Comparison of ENCODE assay signal across 13 cellular contexts in genomic region chr2:199663157-199663556, GRCh38.
DNase-seq lines count a peak whose midpoint lies in the region; ATAC-seq and TF ChIP-seq lines count a peak whose summit lies in the region.
"Had no signal": no experiment of that assay in that cellular context is flagged by ENCODE, and none has a peak within 500 bp of the region (broad histone marks: within the 10 kb centered on the region; RNA-seq: fewer than 3 reads in every experiment).

No MANE protein-coding gene starts in this region.

- no peaks in the 10 kb centered on the region for H3K9me3 ChIP-seq in OCI-LY3 (ENCODE audit: insufficient read depth, low read length)

- no peaks in the 10 kb centered on the region for H3K36me3 ChIP-seq in OCI-LY3 (replicated peaks; ENCODE audit: low read depth, low read length)

- H3K4me2 ChIP-seq in OCI-LY3 (ENCODE audit: low read length) = peak overlapping the region; percentile 61

- peak; percentile 83 for ATAC-seq in GM18858 (IDR thresholded peaks at IDR 0.05; ENCODE audit: unreplicated experiment)
- ATAC-seq in GM21723 (IDR thresholded peaks at IDR 0.05; ENCODE audit: unreplicated experiment) = peak; percentile 89
- peak; percentile 69 for ATAC-seq in HG03342 (IDR thresholded peaks at IDR 0.05; ENCODE audit: unreplicated experiment)
- no peak for ATAC-seq in GM19463 (IDR thresholded peaks at IDR 0.05; ENCODE audit: unreplicated experiment)
- ATAC-seq: naive thymus-derived CD4-positive, alpha-beta T cell had no signal

- no peak for TF ChIP-seq CTCF in OCI-LY3 (IDR thresholded peaks at IDR 0.05; ENCODE audit: low read depth, low read length)

- no peak overlapping the region for H3K27ac ChIP-seq in OCI-LY3 (ENCODE audit: low read length)
- no peak overlapping the region for H3K27ac ChIP-seq in caudate nucleus (ENCODE audit: low read depth, low read length)
- H3K27ac ChIP-seq: C4-2B had no signal

- H4K20me1 ChIP-seq in OCI-LY3 (ENCODE audit: insufficient read depth, low read length) = no peaks in the 10 kb centered on the region

- H3K79me2 ChIP-seq in OCI-LY3 (ENCODE audit: low read length) = no peaks in the 10 kb centered on the region

- no peak overlapping the region for H2AFZ ChIP-seq in OCI-LY3 (ENCODE audit: low read depth, low read length)

- no peak overlapping the region for H3K9ac ChIP-seq in OCI-LY3 (ENCODE audit: low read length)

- H3K4me3 ChIP-seq in OCI-LY3 (ENCODE audit: low read length) = peak overlapping the region; percentile 28

- H3K27me3 ChIP-seq in OCI-LY3 (ENCODE audit: low read depth, low read length) = peaks cover 18% of the 10 kb centered on the region

- no peak for DNase-seq in caudate nucleus (lab: John Stamatoyannopoulos, UW)
- no peak for DNase-seq in NCI-H526 treated with DMSO at 0.1 percent for 48 hours (lab: John Stamatoyannopoulos, UW)
- DNase-seq in NCI-H1436 (lab: John Stamatoyannopoulos, UW) = no peak
- DNase-seq: activated CD4-positive, alpha-beta T cell treated with anti-CD3 and anti-CD28 coated beads, Interleukin-2, amount 50 U/mL, for 4 hours; activated gamma-delta T cell; naive thymus-derived CD4-positive, alpha-beta T cell; T-helper 2 cell had no signal

- H3K4me1 ChIP-seq in OCI-LY3 (ENCODE audit: low read length) = peaks cover 9% of the 10 kb centered on the region
